ENCODE assay signal across 8 cellular contexts in the genomic region with DNA sequence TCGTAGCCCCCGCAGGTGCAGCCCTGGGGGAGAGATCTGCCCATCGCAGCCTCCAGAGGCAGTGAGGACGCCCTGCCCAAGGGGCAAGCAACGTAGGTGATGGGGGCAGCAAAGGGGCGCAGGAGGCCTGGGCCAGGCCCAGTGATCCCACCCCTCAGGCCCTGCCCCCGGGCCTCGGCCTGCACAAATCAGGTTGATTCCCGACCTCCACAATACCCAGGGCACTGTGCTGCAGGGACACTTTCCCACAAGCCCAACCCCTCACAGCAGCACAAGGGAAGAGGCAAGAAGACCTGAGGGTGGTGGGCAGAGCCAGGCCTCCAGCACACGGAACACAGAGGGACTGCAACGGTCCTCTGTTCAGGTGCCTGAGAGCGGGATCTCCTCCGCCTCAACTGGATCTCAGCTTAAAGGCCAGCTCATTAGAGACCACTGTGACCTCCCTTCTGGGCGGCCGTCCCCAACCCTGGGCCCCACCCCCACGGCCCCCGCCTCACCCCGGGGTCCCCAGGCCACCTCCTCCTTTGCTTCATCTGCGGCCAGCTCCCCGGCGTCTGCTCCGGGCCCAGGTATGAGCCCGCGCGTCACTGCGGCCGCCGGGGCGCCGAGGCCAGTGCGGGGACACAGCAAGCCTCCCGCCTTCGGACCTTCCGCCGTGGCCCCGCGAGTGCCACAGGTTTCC. TPM values are rescaled to one million over a fixed set of nuclear protein-coding genes. Genes with fewer than 3 reads are reported as not detected.
DNase-seq lines count a peak whose midpoint lies in the region; ATAC-seq, FAIRE-seq and TF ChIP-seq lines count a peak whose summit lies in the region.

No MANE protein-coding gene starts in this region.

- BruUV-seq in K562 (replicated peaks; lab: Mats Ljungman, UMichigan) = TSS peak; percentile 47

- H3K27ac ChIP-seq in K562 (ENCODE audit: extremely low read depth, low read depth, low read length) (peak overlapping the region; percentile 98), thoracic aorta (peak overlapping the region in 1 of 2 donors; percentile 99)

- H3K36me3 ChIP-seq in K562 (ENCODE audit: control insufficient read depth, insufficient read depth, low read length) (peaks cover 33% of the 10 kb centered on the region), thoracic aorta (no peaks in the 10 kb centered on the region)

- CTCF ChIA-PET in K562 (lab: Yijun Ruan, JAX; ENCODE audit: low intra/inter-chr PET ratio) = interaction anchor here (0.5 kb wide), 1 partner anchor 1800 kb away, joined by 3 read pairs; no protein-coding TSS in a partner anchor

- intact Hi-C loops in K562 (cut with micrococcal nuclease) (no loop called here), left colon (cut with DNase I, micrococcal nuclease) (no loop called here)

- in situ Hi-C loops in K562 (cut with MboI) = no loop called here

- peaks cover 51% of the 10 kb centered on the region for H4K20me1 ChIP-seq in K562 (replicated peaks; ENCODE audit: control insufficient read depth, insufficient read depth, low read length)

- H2AFZ ChIP-seq in K562 (ENCODE audit: low read depth, low read length) = peak overlapping the region; percentile 89

- peak overlapping the region; percentile 99 to 100 for H3K9ac ChIP-seq in K562 (ENCODE audit: insufficient read depth in 1 of 2, low read depth in 2 of 2, low read length in 2 of 2)

- WGBS in K562 (ENCODE audit: insufficient coverage, low coverage, missing lambda C conversion rate) = 4% methylated on average over 33 of the region's 37 CpGs

- H3K9me1 ChIP-seq in K562 (ENCODE audit: control insufficient read depth, insufficient read depth, low read length) = peaks cover 27% of the 10 kb centered on the region

- DNase-seq in GM12891 (ENCODE audit: insufficient read length, low spot score) (no peak), LNCaP clone FGC (ENCODE audit: low read depth) (no peak), K562 (ENCODE audit: extremely low read depth in 1 of 4, low spot score in 3 of 4) (peak; percentile 58 to 87 (median 73)), left colon (no peak), thoracic aorta (ENCODE audit: low spot score) (no peak), H4 (ENCODE audit: low spot score) (no peak), OCI-M2 (lab: John Stamatoyannopoulos, UW; ENCODE audit: unreplicated experiment) (no peak)

- H3K9me3 ChIP-seq in K562 (replicated peaks; ENCODE audit: control insufficient read depth, insufficient read depth, low read depth, low read length) = no peaks in the 10 kb centered on the region
- H3K9me3 ChIP-seq in thoracic aorta = no peaks in the 10 kb centered on the region

- H3K27me3 ChIP-seq in K562 (ENCODE audit: control insufficient read depth in 2 of 2, insufficient read depth in 2 of 2, low read length in 2 of 2) (no peaks in the 10 kb centered on the region), thoracic aorta (replicated peaks; ENCODE audit: insufficient read depth) (no peaks in the 10 kb centered on the region)

- POLR2A ChIA-PET in K562 (lab: Yijun Ruan, JAX) = interaction anchor here (0.5 to 4.3 kb wide), 14 partner anchors 11 to 1588 kb away, joined by 3 to 36 read pairs (median 4); a partner anchor contains a TSS

- no peak for TF ChIP-seq CTCF in LNCaP clone FGC (IDR thresholded peaks at IDR 0.05; ENCODE audit: control insufficient read depth, extremely low read depth, insufficient read depth)
- no peak for TF ChIP-seq CTCF in K562 (IDR thresholded peaks at IDR 0.05 in 2 of 3, conservative IDR thresholded peaks at IDR 0.05 in 1 of 3; ENCODE audit: insufficient read depth in 2 of 3, low read depth in 1 of 3, low read length in 3 of 3)
- no peak for TF ChIP-seq CTCF in thoracic aorta (IDR thresholded peaks at IDR 0.05)

- H3K4me3 ChIP-seq in LNCaP clone FGC (ENCODE audit: low read depth, low read length) (peak overlapping the region; percentile 97), K562 (peak overlapping the region; percentile 96), thoracic aorta (peak overlapping the region; percentile 99)

- no peak for TF ChIP-seq RAD21 in K562 (CRISPR knock-in tag; conservative IDR thresholded peaks at IDR 0.05 in 1 of 2, IDR thresholded peaks at IDR 0.05 in 1 of 2)

- peak; percentile 28 for FAIRE-seq in GM12891 (lab: Jason Lieb, UNC)
- FAIRE-seq in K562 (lab: Jason Lieb, UNC) = no peak

- H3K4me2 ChIP-seq in K562 (ENCODE audit: insufficient read depth, low read length) = peak overlapping the region; percentile 96

- ATAC-seq in GM21737 (IDR thresholded peaks at IDR 0.05; ENCODE audit: unreplicated experiment) (peak; percentile 11), K562 (peak; percentile 44), left colon (peak; percentile 23), thoracic aorta (ENCODE audit: insufficient number of reproducible peaks, low FRiP score, low read depth) (no peak)

- H3K79me2 ChIP-seq in K562 (ENCODE audit: control insufficient read depth, insufficient read depth, low read length) = peaks cover 62% of the 10 kb centered on the region

- no peak for TF ChIP-seq EP300 in K562 (IDR thresholded peaks at IDR 0.05; ENCODE audit: low read length)

- peaks cover 30 to 58% of the 10 kb centered on the region in 2 experiments; a peak in 4 of 5 replicates for H3K4me1 ChIP-seq in K562 (replicated peaks in 1 of 2; ENCODE audit: control insufficient read depth in 2 of 2, insufficient read depth in 2 of 2, low read length in 2 of 2)
- H3K4me1 ChIP-seq in thoracic aorta (ENCODE audit: control insufficient read depth in 1 of 2, low read depth in 2 of 2) = peaks cover 29 to 43% of the 10 kb centered on the region in 2 donors

- TF ChIP-seq POLR2A in GM12891 (IDR thresholded peaks at IDR 0.05; ENCODE audit: low read depth, low read length) (no peak), K562 (conservative IDR thresholded peaks at IDR 0.05) (no peak)

RNA-seq across cellular contexts. Expression of a gene that starts 0.8 kb away (rescaled TPM):
- 202 TPM for polyA plus RNA-seq in GM12891 (2012; ENCODE audit: low read depth, missing spikeins)
- total RNA-seq in K562 (2011; cell fraction: chromatin; rRNA removed; ENCODE audit: low replicate concordance) = 99.7 and 210 TPM in 2 replicates
- 245 and 251 TPM in 2 replicates for total RNA-seq in K562 (2011; cell fraction: nucleolus; rRNA removed)
- total RNA-seq in K562 (2011; cell fraction: nucleoplasm; rRNA removed) = 187 and 199 TPM in 2 replicates
- total RNA-seq in K562 (2014; rRNA removed) = 325 and 442 TPM in 2 replicates
- total RNA-seq in K562 (2014; rRNA removed; fragmentation: Illumina TruSeq; extraction: Trizol) = 120 and 140 TPM in 2 replicates
- total RNA-seq in K562 (2015; rRNA removed; fragmentation: Illumina TruSeq; extraction: Trizol) = 192 and 198 TPM in 2 replicates
- 472 and 483 TPM in 2 replicates for total RNA-seq in K562 (2021)
- 351 and 621 TPM in 2 replicates for polyA plus RNA-seq in K562 (2011; rRNA removed)
- polyA plus RNA-seq in K562 (2011; cell fraction: cytosol; rRNA removed) = 776 and 1,036 TPM in 2 replicates
- 257 and 274 TPM in 2 replicates for polyA plus RNA-seq in K562 (2011; cell fraction: nucleus; rRNA removed)
- polyA plus RNA-seq in K562 (2012) = 485 and 750 TPM in 2 replicates
- 593 and 811 TPM in 2 replicates for polyA plus RNA-seq in K562 (2014; fragmentation: Illumina TruSeq; extraction: Trizol)
- polyA plus RNA-seq in K562 (2014; fragmentation: Nextera tagmentation; extraction: Ambion mirVana) = 100 to 1,000 TPM in 1 of 2 experiments, 10 to 100 TPM in 1; 69.8 to 232 TPM
- 435 and 476 TPM in 2 replicates for polyA plus RNA-seq in K562 (2014; rRNA removed)
- 408 and 480 TPM in 2 replicates for polyA minus RNA-seq in K562 (2011; rRNA and poly(A)+ RNA removed)
- polyA minus RNA-seq in K562 (2011; cell fraction: cytosol; rRNA and poly(A)+ RNA removed) = 429 and 660 TPM in 2 replicates
- 68.0 and 128 TPM in 2 replicates for polyA minus RNA-seq in K562 (2011; cell fraction: nucleus; rRNA and poly(A)+ RNA removed)
- 100 to 1,000 TPM; 469 to 500 TPM for total RNA-seq in left colon
- 100 to 1,000 TPM; 366 to 375 TPM for total RNA-seq in thoracic aorta
- 102 and 167 TPM in 2 replicates for total RNA-seq in H4 (2014; rRNA removed; shearing (Covaris generic))

RNA-seq across cellular contexts. Expression of a gene that starts 21.4 kb away (rescaled TPM):
- 12.0 TPM for polyA plus RNA-seq in GM12891 (2012; ENCODE audit: low read depth, missing spikeins)
- 16.4 and 31.0 TPM in 2 replicates for total RNA-seq in K562 (2011; cell fraction: chromatin; rRNA removed; ENCODE audit: low replicate concordance)
- 27.0 and 28.6 TPM in 2 replicates for total RNA-seq in K562 (2011; cell fraction: nucleolus; rRNA removed)
- 20.4 and 20.5 TPM in 2 replicates for total RNA-seq in K562 (2011; cell fraction: nucleoplasm; rRNA removed)
- total RNA-seq in K562 (2014; rRNA removed) (42.2 and 50.8 TPM in 2 replicates), K562 (2014; rRNA removed; fragmentation: Illumina TruSeq; extraction: Trizol) (4.9 and 8.3 TPM in 2 replicates), K562 (2015; rRNA removed; fragmentation: Illumina TruSeq; extraction: Trizol) (18.9 and 23.2 TPM in 2 replicates), K562 (2021) (38.2 and 41.8 TPM in 2 replicates), left colon (10 to 100 TPM; 11.9 to 14.7 TPM), thoracic aorta (1 to 10 TPM; 9.1 to 9.7 TPM)
- polyA plus RNA-seq in K562 (2011; rRNA removed) (10.8 and 15.6 TPM in 2 replicates), K562 (2014; fragmentation: Illumina TruSeq; extraction: Trizol) (12.5 and 20.9 TPM in 2 replicates), K562 (2014; fragmentation: Nextera tagmentation; extraction: Ambion mirVana) (1 to 10 TPM; 3.2 to 3.8 TPM), K562 (2014; rRNA removed) (34.3 and 48.7 TPM in 2 replicates)
- polyA plus RNA-seq in K562 (2011; cell fraction: cytosol; rRNA removed) = 12.7 and 22.3 TPM in 2 replicates
- 44.7 and 65.7 TPM in 2 replicates for polyA plus RNA-seq in K562 (2011; cell fraction: nucleus; rRNA removed)
- polyA plus RNA-seq in K562 (2012) = 28.9 and 30.6 TPM in 2 replicates
- polyA minus RNA-seq in K562 (2011; rRNA and poly(A)+ RNA removed) = 1.9 and 2.0 TPM in 2 replicates
- polyA minus RNA-seq in K562 (2011; cell fraction: cytosol; rRNA and poly(A)+ RNA removed) = 2.3 and 5.9 TPM in 2 replicates
- polyA minus RNA-seq in K562 (2011; cell fraction: nucleus; rRNA and poly(A)+ RNA removed) = 6.9 and 8.2 TPM in 2 replicates
- 10.7 and 14.2 TPM in 2 replicates for total RNA-seq in H4 (2014; rRNA removed; shearing (Covaris generic))

RNA-seq across cellular contexts. Expression of a gene that starts 27.4 kb away (rescaled TPM):
- 46.6 TPM for polyA plus RNA-seq in GM12891 (2012; ENCODE audit: low read depth, missing spikeins)
- total RNA-seq in K562 (2011; cell fraction: chromatin; rRNA removed; ENCODE audit: low replicate concordance) = 49.1 and 124 TPM in 2 replicates
- total RNA-seq in K562 (2011; cell fraction: nucleolus; rRNA removed) = 125 and 127 TPM in 2 replicates
- total RNA-seq in K562 (2011; cell fraction: nucleoplasm; rRNA removed) = 91.0 and 99.2 TPM in 2 replicates
- 228 and 230 TPM in 2 replicates for total RNA-seq in K562 (2014; rRNA removed)
- 26.7 and 47.2 TPM in 2 replicates for total RNA-seq in K562 (2014; rRNA removed; fragmentation: Illumina TruSeq; extraction: Trizol)
- total RNA-seq in K562 (2015; rRNA removed; fragmentation: Illumina TruSeq; extraction: Trizol) = 83.8 and 90.1 TPM in 2 replicates
- 112 and 120 TPM in 2 replicates for total RNA-seq in K562 (2021)
- 65.9 and 115 TPM in 2 replicates for polyA plus RNA-seq in K562 (2011; rRNA removed)
- polyA plus RNA-seq in K562 (2011; cell fraction: cytosol; rRNA removed) = 142 and 334 TPM in 2 replicates
- polyA plus RNA-seq in K562 (2011; cell fraction: nucleus; rRNA removed) = 277 and 406 TPM in 2 replicates
- polyA plus RNA-seq in K562 (2012) = 90.3 and 111 TPM in 2 replicates
- 81.0 and 93.0 TPM in 2 replicates for polyA plus RNA-seq in K562 (2014; fragmentation: Illumina TruSeq; extraction: Trizol)
- polyA plus RNA-seq in K562 (2014; fragmentation: Nextera tagmentation; extraction: Ambion mirVana) = 10 to 100 TPM; 34.9 to 77.0 TPM
- 154 and 166 TPM in 2 replicates for polyA plus RNA-seq in K562 (2014; rRNA removed)
- polyA minus RNA-seq in K562 (2011; rRNA and poly(A)+ RNA removed) = 25.6 and 46.0 TPM in 2 replicates
- 61.9 and 66.6 TPM in 2 replicates for polyA minus RNA-seq in K562 (2011; cell fraction: cytosol; rRNA and poly(A)+ RNA removed)
- polyA minus RNA-seq in K562 (2011; cell fraction: nucleus; rRNA and poly(A)+ RNA removed) = 48.2 and 76.1 TPM in 2 replicates
- total RNA-seq in left colon = 10 to 100 TPM; 31.9 to 32.9 TPM
- total RNA-seq in thoracic aorta = 10 to 100 TPM; 32.4 to 79.3 TPM
- 85.3 and 97.7 TPM in 2 replicates for total RNA-seq in H4 (2014; rRNA removed; shearing (Covaris generic))

RNA-seq across cellular contexts. Expression of a gene that starts 58.4 kb away (rescaled TPM):
- 202 TPM for polyA plus RNA-seq in GM12891 (2012; ENCODE audit: low read depth, missing spikeins)
- 206 and 587 TPM in 2 replicates for total RNA-seq in K562 (2011; cell fraction: chromatin; rRNA removed; ENCODE audit: low replicate concordance)
- total RNA-seq in K562 (2011; cell fraction: nucleolus; rRNA removed) = 479 and 565 TPM in 2 replicates
- total RNA-seq in K562 (2011; cell fraction: nucleoplasm; rRNA removed) = 351 and 369 TPM in 2 replicates
- total RNA-seq in K562 (2014; rRNA removed) (331 and 360 TPM in 2 replicates), K562 (2014; rRNA removed; fragmentation: Illumina TruSeq; extraction: Trizol) (31.6 and 42.7 TPM in 2 replicates), K562 (2015; rRNA removed; fragmentation: Illumina TruSeq; extraction: Trizol) (129 and 132 TPM in 2 replicates), K562 (2021) (228 and 233 TPM in 2 replicates), left colon (100 to 1,000 TPM; 175 to 176 TPM), thoracic aorta (100 to 1,000 TPM; 252 to 422 TPM)
- polyA plus RNA-seq in K562 (2011; rRNA removed) (192 and 244 TPM in 2 replicates), K562 (2014; fragmentation: Illumina TruSeq; extraction: Trizol) (44.3 and 143 TPM in 2 replicates), K562 (2014; fragmentation: Nextera tagmentation; extraction: Ambion mirVana) (10 to 100 TPM in 1 of 2 experiments, 1 to 10 TPM in 1; 7.0 to 18.1 TPM), K562 (2014; rRNA removed) (285 and 338 TPM in 2 replicates)
- polyA plus RNA-seq in K562 (2011; cell fraction: cytosol; rRNA removed) = 357 and 647 TPM in 2 replicates
- 690 and 902 TPM in 2 replicates for polyA plus RNA-seq in K562 (2011; cell fraction: nucleus; rRNA removed)
- polyA plus RNA-seq in K562 (2012) = 198 and 243 TPM in 2 replicates
- polyA minus RNA-seq in K562 (2011; rRNA and poly(A)+ RNA removed) = 38.4 and 72.5 TPM in 2 replicates
- polyA minus RNA-seq in K562 (2011; cell fraction: cytosol; rRNA and poly(A)+ RNA removed) = 79.7 and 95.8 TPM in 2 replicates
- 159 and 171 TPM in 2 replicates for polyA minus RNA-seq in K562 (2011; cell fraction: nucleus; rRNA and poly(A)+ RNA removed)
- 185 and 196 TPM in 2 replicates for total RNA-seq in H4 (2014; rRNA removed; shearing (Covaris generic))

Comparison
In these comparisons a context has a peak if more than half of its experiments do, and no peak if none do; other contexts are left out.
1. DNase-seq: peak in K562 (4 of 4); none in GM12891 (single experiment), LNCaP clone FGC (single experiment), left colon (0 of 2), thoracic aorta (single experiment), H4 (single experiment) and OCI-M2 (single experiment).
2. Peak in every context shown above with its lines, with median percentiles within 50 percentile points of each other: H3K4me3 ChIP-seq.